Comparison of ENCODE assay signal across 24 cellular contexts in genomic region chr20:64241061-64241460, GRCh38.
"Had no signal": no experiment of that assay in that cellular context is flagged by ENCODE, and none has a peak within 500 bp of the region (broad histone marks: within the 10 kb centered on the region; RNA-seq: fewer than 3 reads in every experiment).

No MANE protein-coding gene starts in this region.

- H3K36me3 ChIP-seq: prostate gland, sigmoid colon, thyroid gland, uterus had no signal

- H3K27me3 Mint-ChIP-seq: brain had no signal

- DNase-seq: activated CD4-positive, alpha-beta T cell treated with anti-CD3 and anti-CD28 coated beads for 1 hour; activated CD4-positive, alpha-beta T cell treated with anti-CD3 and anti-CD28 coated beads, Interleukin-2, amount 50 U/mL, for 4 hours; activated gamma-delta T cell; activated T-cell treated with anti-CD3 and anti-CD28 coated beads, Interleukin-2, amount 50 U/mL, for 4 hours; amygdala; effector memory CD4-positive, alpha-beta T cell; foreskin melanocyte; immature natural killer cell; naive thymus-derived CD4-positive, alpha-beta T cell; nucleus accumbens; SK-N-SH; stimulated activated CD4-positive, alpha-beta T cell treated with anti-CD3 and anti-CD28 coated beads, Interleukin-2, amount 100 ng/mL, for 24 hours; T-helper 1 cell; T1000; thyroid gland; uterus had no signal

- H3K27ac Mint-ChIP-seq: activated naive CD4-positive, alpha-beta T cell treated with anti-CD3 and anti-CD28 coated beads, Interleukin-2, amount 50 U/mL, for 72 hours; brain; dendritic cell treated with granulocyte-macrophage colony-stimulating factor and Interleukin-4, amounts not matched to agents 40 ng/mL and 50 ng/mL, for 4 days; immature natural killer cell; naive thymus-derived CD4-positive, alpha-beta T cell; stimulated activated memory B cell treated with anti-CD40 and anti-IgM and Interleukin-4, amounts not matched to agents 10 μg/mL and 1 μg/mL and 100 μg/mL, for 72 hours had no signal

- H3K4me3 ChIP-seq: prostate gland, sigmoid colon, thyroid gland, uterus had no signal

- H3K9me2 ChIP-seq: SK-N-SH had no signal

- H3K9me3 ChIP-seq: prostate gland, sigmoid colon, SK-N-SH, thyroid gland, uterus had no signal

- H3K9me3 Mint-ChIP-seq: activated naive CD4-positive, alpha-beta T cell treated with anti-CD3 and anti-CD28 coated beads, Interleukin-2, amount 50 U/mL, for 72 hours; activated T-cell treated with anti-CD3 and anti-CD28 coated beads, Interleukin-2, amount 50 U/mL, for 4 hours; brain; central memory CD8-positive, alpha-beta T cell; dendritic cell treated with granulocyte-macrophage colony-stimulating factor and Interleukin-4, amounts not matched to agents 40 ng/mL and 50 ng/mL, for 4 days; naive thymus-derived CD4-positive, alpha-beta T cell; stimulated activated memory B cell treated with anti-CD40 and anti-IgM and Interleukin-4, amounts not matched to agents 10 μg/mL and 1 μg/mL and 100 μg/mL, for 72 hours had no signal

- H3K4me2 ChIP-seq: SK-N-SH had no signal

- ATAC-seq: activated naive CD4-positive, alpha-beta T cell treated with anti-CD3 and anti-CD28 coated beads, Interleukin-2, amount 50 U/mL, for 72 hours; activated T-cell treated with anti-CD3 and anti-CD28 coated beads, Interleukin-2, amount 50 U/mL, for 4 hours; naive thymus-derived CD4-positive, alpha-beta T cell; stimulated activated memory B cell treated with anti-CD40 and anti-IgM and Interleukin-4, amounts not matched to agents 10 μg/mL and 1 μg/mL and 100 μg/mL, for 72 hours had no signal

- H3K4me3 Mint-ChIP-seq: activated T-cell treated with anti-CD3 and anti-CD28 coated beads, Interleukin-2, amount 50 U/mL, for 4 hours; brain; central memory CD8-positive, alpha-beta T cell; dendritic cell treated with granulocyte-macrophage colony-stimulating factor and Interleukin-4, amounts not matched to agents 40 ng/mL and 50 ng/mL, for 4 days; immature natural killer cell; naive thymus-derived CD4-positive, alpha-beta T cell; stimulated activated memory B cell treated with anti-CD40 and anti-IgM and Interleukin-4, amounts not matched to agents 10 μg/mL and 1 μg/mL and 100 μg/mL, for 72 hours had no signal

- H3K4me1 Mint-ChIP-seq: brain, immature natural killer cell had no signal

- H3K4me1 ChIP-seq: prostate gland, sigmoid colon, thyroid gland, uterus had no signal

- H3K27me3 ChIP-seq: thyroid gland, uterus had no signal

- H3K27ac ChIP-seq: epithelial cell of prostate, prostate gland, sigmoid colon, thyroid gland, uterus had no signal

- H3K9ac ChIP-seq: SK-N-SH had no signal

- H3K36me3 Mint-ChIP-seq: activated naive CD4-positive, alpha-beta T cell treated with anti-CD3 and anti-CD28 coated beads, Interleukin-2, amount 50 U/mL, for 72 hours; immature natural killer cell; naive thymus-derived CD4-positive, alpha-beta T cell; stimulated activated memory B cell treated with anti-CD40 and anti-IgM and Interleukin-4, amounts not matched to agents 10 μg/mL and 1 μg/mL and 100 μg/mL, for 72 hours had no signal
